In the genomic region with DNA sequence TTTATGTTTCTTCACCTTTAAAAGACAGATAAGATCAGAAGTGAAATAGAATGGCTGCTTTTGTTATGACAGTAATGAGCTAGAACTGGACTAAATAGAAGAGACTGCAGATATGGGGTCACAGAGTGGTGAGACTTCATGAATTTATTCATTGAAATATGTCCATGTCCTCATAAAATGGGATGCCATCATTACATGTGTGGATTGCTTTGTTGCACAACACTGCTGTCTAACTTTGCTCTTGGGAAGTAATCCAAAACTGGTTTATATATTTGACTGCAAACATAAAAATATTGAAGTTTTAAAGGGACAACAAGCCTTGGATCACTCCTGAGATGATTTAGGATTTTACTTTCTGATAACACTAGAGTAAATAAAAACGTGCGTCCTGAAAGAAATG, we compare ENCODE assay signal across 14 cellular contexts.
A peak's percentile ranks its signal among the peaks of the same experiment; 100 is the strongest.
DNase-seq lines count a peak whose midpoint lies in the region; ATAC-seq and TF ChIP-seq lines count a peak whose summit lies in the region.
"Had no signal": no experiment of that assay in that cellular context is flagged by ENCODE, and none has a peak within 500 bp of the region (broad histone marks: within the 10 kb centered on the region; RNA-seq: fewer than 3 reads in every experiment).

No MANE protein-coding gene starts in this region.

- peak overlapping the region; percentile 77 for H3K27ac Mint-ChIP-seq in HFFc6

- H3K27me3 ChIP-seq in testis: no peaks in the 10 kb centered on the region

- H3K4me3 ChIP-seq in choroid plexus epithelial cell (ENCODE audit: low read depth, low read length) (no peak overlapping the region), fibroblast of villous mesenchyme (ENCODE audit: low read depth, low read length) (no peak overlapping the region), testis (no peak overlapping the region)

- ATAC-seq in HG03196 (IDR thresholded peaks at IDR 0.05; ENCODE audit: unreplicated experiment): no peak
- no peak for ATAC-seq in sciatic nerve
- no peak for ATAC-seq in GM21529 (IDR thresholded peaks at IDR 0.05; ENCODE audit: unreplicated experiment)

- H3K27ac ChIP-seq in testis: no peak overlapping the region
- H3K27ac ChIP-seq: C4-2B had no signal

- TF ChIP-seq POLR2A in testis (IDR thresholded peaks at IDR 0.05): no peak

- no peaks in the 10 kb centered on the region for H3K4me1 ChIP-seq in testis

- H3K9me3 Mint-ChIP-seq in HFFc6: no peaks in the 10 kb centered on the region

- WGBS in testis, 2 donors: 48 to 65% methylated on average over 2 of the region's 2 CpGs

- intact Hi-C loops in testis (cut with DNase I; ENCODE audit: low total_unique reads) (no loop called here), sciatic nerve (cut with DNase I) (no loop called here)

- H3K9me3 ChIP-seq in testis: no peaks in the 10 kb centered on the region

- no peaks in the 10 kb centered on the region for H3K36me3 Mint-ChIP-seq in HFFc6 (ENCODE audit: low read depth)

- H3K4me3 Mint-ChIP-seq in HFFc6: peak overlapping the region; percentile 13; the same call in 1 of the 2 replicates

- no peaks in the 10 kb centered on the region for H3K36me3 ChIP-seq in testis (ENCODE audit: low read depth, missing control alignments)

- H3K27me3 Mint-ChIP-seq in HFFc6 (ENCODE audit: insufficient read depth): no peaks in the 10 kb centered on the region; the same call in 1 of the 2 replicates

- DNase-seq in EH (ENCODE audit: low read depth) (peak; percentile 59), HFFc6 (peak; percentile 59), choroid plexus epithelial cell (ENCODE audit: low read depth) (peak; percentile 59), fibroblast of villous mesenchyme (ENCODE audit: low read depth) (peak; percentile 56), testis (no peak), sciatic nerve (ENCODE audit: low spot score) (no peak)
- DNase-seq: NCI-H1417 treated with DMSO at 0.1 percent for 48 hours, NCI-H2029, NCI-H2171 treated with DMSO at 0.1 percent for 48 hours, NCI-H510A, SHP77 treated with DMSO at 0.1 percent for 48 hours had no signal

- H3K4me1 Mint-ChIP-seq in HFFc6 (ENCODE audit: low read depth): peaks cover 36% of the 10 kb centered on the region

- TF ChIP-seq CTCF in HFFc6 (IDR thresholded peaks at IDR 0.05): no peak
- no peak for TF ChIP-seq CTCF in choroid plexus epithelial cell (conservative IDR thresholded peaks at IDR 0.05; ENCODE audit: low read depth, low read length)
- TF ChIP-seq CTCF in fibroblast of villous mesenchyme (IDR thresholded peaks at IDR 0.05; ENCODE audit: insufficient read depth, low read depth, low read length): no peak
- TF ChIP-seq CTCF in testis (IDR thresholded peaks at IDR 0.05): no peak

Comparison
In these comparisons a context has a peak if more than half of its experiments do, and no peak if none do; other contexts are left out.
1. DNase-seq: peak in EH (single experiment), HFFc6 (single experiment), choroid plexus epithelial cell (single experiment) and fibroblast of villous mesenchyme (single experiment); none in testis (single experiment) and sciatic nerve (single experiment).